Comparison of ENCODE assay signal across 8 cellular contexts in the genomic region with DNA sequence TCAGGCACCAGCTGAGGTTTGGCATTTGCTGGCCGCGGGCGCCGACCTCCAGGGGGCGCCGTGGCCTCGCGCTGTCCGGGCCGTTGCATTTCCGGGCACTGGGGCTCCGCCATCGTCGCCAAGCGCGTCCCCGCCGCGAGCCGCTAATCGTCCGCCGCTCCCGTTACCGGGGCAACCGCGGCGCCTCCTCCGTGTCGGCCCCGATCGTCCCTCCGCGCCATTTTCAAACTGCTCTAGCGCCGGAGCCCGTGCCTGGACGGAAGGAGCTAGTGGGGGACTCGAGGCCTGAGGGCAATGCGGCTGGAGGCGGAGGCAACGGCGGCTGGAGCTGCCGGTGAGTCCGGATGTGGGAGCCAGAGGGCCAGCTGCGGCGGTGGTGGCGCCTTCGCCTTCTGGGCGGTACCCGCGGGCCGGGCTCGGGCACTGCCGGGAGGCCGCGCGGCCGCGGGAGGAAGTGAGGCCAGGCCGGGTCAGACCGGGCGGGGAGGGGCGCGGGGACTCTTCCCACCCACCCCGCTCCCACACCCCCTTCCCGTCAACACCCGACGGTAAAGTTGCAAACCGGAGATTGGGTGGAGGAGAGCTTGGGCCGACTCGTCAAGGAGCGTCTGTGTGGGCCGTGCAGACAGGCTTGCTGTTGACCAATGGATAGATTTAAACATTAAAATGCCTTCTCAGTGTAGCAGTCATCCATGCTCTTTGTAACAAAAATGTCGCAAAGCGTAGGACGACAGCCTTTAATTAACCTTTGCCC. TPM values are rescaled to one million over a fixed set of nuclear protein-coding genes. Genes with fewer than 3 reads are reported as not detected.
DNase-seq lines count a peak whose midpoint lies in the region; ATAC-seq and TF ChIP-seq lines count a peak whose summit lies in the region.

A gene with protein sequence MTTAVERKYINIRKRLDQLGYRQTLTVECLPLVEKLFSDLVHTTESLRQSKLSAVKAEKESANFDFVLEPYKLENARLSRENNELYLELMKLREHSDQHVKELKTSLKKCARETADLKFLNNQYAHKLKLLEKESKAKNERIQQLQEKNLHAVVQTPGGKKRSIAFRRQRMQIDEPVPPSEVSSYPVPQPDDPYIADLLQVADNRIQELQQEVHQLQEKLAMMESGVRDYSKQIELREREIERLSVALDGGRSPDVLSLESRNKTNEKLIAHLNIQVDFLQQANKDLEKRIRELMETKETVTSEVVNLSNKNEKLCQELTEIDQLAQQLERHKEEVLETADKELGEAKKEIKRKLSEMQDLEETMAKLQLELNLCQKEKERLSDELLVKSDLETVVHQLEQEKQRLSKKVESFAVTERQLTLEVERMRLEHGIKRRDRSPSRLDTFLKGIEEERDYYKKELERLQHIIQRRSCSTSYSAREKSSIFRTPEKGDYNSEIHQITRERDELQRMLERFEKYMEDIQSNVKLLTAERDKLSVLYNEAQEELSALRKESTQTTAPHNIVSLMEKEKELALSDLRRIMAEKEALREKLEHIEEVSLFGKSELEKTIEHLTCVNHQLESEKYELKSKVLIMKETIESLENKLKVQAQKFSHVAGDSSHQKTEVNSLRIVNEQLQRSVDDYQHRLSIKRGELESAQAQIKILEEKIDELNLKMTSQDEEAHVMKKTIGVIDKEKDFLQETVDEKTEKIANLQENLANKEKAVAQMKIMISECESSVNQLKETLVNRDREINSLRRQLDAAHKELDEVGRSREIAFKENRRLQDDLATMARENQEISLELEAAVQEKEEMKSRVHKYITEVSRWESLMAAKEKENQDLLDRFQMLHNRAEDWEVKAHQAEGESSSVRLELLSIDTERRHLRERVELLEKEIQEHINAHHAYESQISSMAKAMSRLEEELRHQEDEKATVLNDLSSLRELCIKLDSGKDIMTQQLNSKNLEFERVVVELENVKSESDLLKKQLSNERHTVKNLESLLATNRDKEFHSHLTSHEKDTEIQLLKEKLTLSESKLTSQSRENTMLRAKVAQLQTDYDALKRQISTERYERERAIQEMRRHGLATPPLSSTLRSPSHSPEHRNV (plus strand): TSS at position 220 of the 754 bp plus-strand sequence. CDS start 3,186 bp downstream, outside the sequence.

- no peaks in the 10 kb centered on the region for H3K27me3 ChIP-seq in HL-60 (ENCODE audit: insufficient read depth, poor library complexity, severe bottlenecking)
- no peaks in the 10 kb centered on the region for H3K27me3 ChIP-seq in dorsolateral prefrontal cortex

- TF ChIP-seq CTCF in HL-60 (IDR thresholded peaks at IDR 0.05; ENCODE audit: insufficient read depth, low read length) (peak; percentile 86), dorsolateral prefrontal cortex (IDR thresholded peaks at IDR 0.05 in 54 of 56, conservative IDR thresholded peaks at IDR 0.05 in 2 of 56; ENCODE audit: low read depth in 1 of 56, partially characterized antibody in 56 of 56) (peak; percentile 86 to 100 (median 97)), lower leg skin (IDR thresholded peaks at IDR 0.05) (no peak)

- POLR2A ChIA-PET in activated CD4-positive, alpha-beta memory T cell treated with anti-CD3 and anti-CD28 coated beads for 36 hours (lab: Charles Lee), result interaction anchor here (1.0 to 3.4 kb wide), 5 partner anchors 84 to 1029 kb away, joined by 3 to 25 read pairs (median 4); a partner anchor contains a TSS

- peak; percentile 60 for ATAC-seq in GM19463 (IDR thresholded peaks at IDR 0.05; ENCODE audit: unreplicated experiment)

- H3K27me3 Mint-ChIP-seq in activated CD4-positive, alpha-beta memory T cell treated with anti-CD3 and anti-CD28 coated beads for 36 hours, result no peaks in the 10 kb centered on the region

- intact Hi-C loops in activated CD4-positive, alpha-beta memory T cell treated with anti-CD3 and anti-CD28 coated beads for 36 hours (cut with micrococcal nuclease), result loop anchor here (1.0 to 10.0 kb wide), 15 partner anchors 42 to 1030 kb away; a partner anchor contains a TSS
- intact Hi-C loops in dorsolateral prefrontal cortex (cut with DNase I) (loop anchor here (1.0 to 10.0 kb wide), 7 partner anchors 92 to 1036 kb away; a partner anchor contains a TSS), lower leg skin (cut with DNase I; ENCODE audit: low total_unique reads) (no loop called here)

- H3K27ac ChIP-seq in HL-60 (replicated peaks) (peak within 1 kb of the TSS; percentile 97), dorsolateral prefrontal cortex (peak within 1 kb of the TSS; percentile 10 to 93 (median 80))

- peaks cover 35% of the 10 kb centered on the region for H3K4me1 Mint-ChIP-seq in activated CD4-positive, alpha-beta memory T cell treated with anti-CD3 and anti-CD28 coated beads for 36 hours (ENCODE audit: low read depth)

- H3K9me3 Mint-ChIP-seq in activated CD4-positive, alpha-beta memory T cell treated with anti-CD3 and anti-CD28 coated beads for 36 hours, result peaks cover 7% of the 10 kb centered on the region

- 0 to 1% methylated on average over 62 to 69 of the region's 77 CpGs for WGBS in lower leg skin, 2 donors

- H3K4me3 Mint-ChIP-seq in activated CD4-positive, alpha-beta memory T cell treated with anti-CD3 and anti-CD28 coated beads for 36 hours, result peak within 1 kb of the TSS; percentile 80

- peaks cover 18% of the 10 kb centered on the region for H3K36me3 Mint-ChIP-seq in activated CD4-positive, alpha-beta memory T cell treated with anti-CD3 and anti-CD28 coated beads for 36 hours

- TF ChIP-seq POLR2A in lower leg skin (IDR thresholded peaks at IDR 0.05), result no peak

- peak within 1 kb of the TSS; percentile 67 for H3K4me3 ChIP-seq in HL-60 (replicated peaks; ENCODE audit: insufficient read depth, low read length)
- peak within 1 kb of the TSS; percentile 59 to 97 (median 85) for H3K4me3 ChIP-seq in dorsolateral prefrontal cortex
- H3K4me3 ChIP-seq in lower leg skin (ENCODE audit: low read depth, poor library complexity, severe bottlenecking), result peak within 1 kb of the TSS; percentile 70

- CTCF ChIA-PET in activated CD4-positive, alpha-beta memory T cell treated with anti-CD3 and anti-CD28 coated beads for 36 hours (lab: Charles Lee), result interaction anchor here (0.6 to 2.9 kb wide), 27 partner anchors 9 to 604 kb away, joined by 3 to 17 read pairs (median 4); a partner anchor contains a TSS

- H3K27ac Mint-ChIP-seq in activated CD4-positive, alpha-beta memory T cell treated with anti-CD3 and anti-CD28 coated beads for 36 hours, result peak within 1 kb of the TSS; percentile 91

- DNase-seq in CMK (ENCODE audit: low read depth) (peak; percentile 64), HL-60 (ENCODE audit: low read depth in 1 of 2, low spot score in 1 of 2) (peak; percentile 64 to 93), NCI-H82 treated with DMSO at 0.1 percent for 48 hours (lab: John Stamatoyannopoulos, UW; ENCODE audit: unreplicated experiment) (peak; percentile 62), dorsolateral prefrontal cortex (peak; percentile 80 to 95 (median 90)), lower leg skin (ENCODE audit: low spot score in 2 of 2) (peak; percentile 85 to 98)
- DNase-seq in activated CD4-positive, alpha-beta memory T cell treated with anti-CD3 and anti-CD28 coated beads for 36 hours, result peak; percentile 96
- peak; percentile 86 to 88 for DNase-seq in stimulated activated CD4-positive, alpha-beta T cell treated with anti-CD3 and anti-CD28 coated beads, Interleukin-4, amount 100 ng/mL, for 4 hours

RNA-seq across cellular contexts. Expression of the gene that starts here (rescaled TPM):
- total RNA-seq in activated CD4-positive, alpha-beta memory T cell treated with anti-CD3 and anti-CD28 coated beads for 36 hours, result 10 to 100 TPM; 15.5 to 16.8 TPM
- total RNA-seq in dorsolateral prefrontal cortex, result 10 to 100 TPM in 2 of 120 experiments, 1 to 10 TPM in 118; 3.8 to 10.7 (median 6.2) TPM
- 1 to 10 TPM; 3.5 to 5.3 (median 3.7) TPM for total RNA-seq in lower leg skin

Comparison
In these comparisons a context has a peak if more than half of its experiments do, and no peak if none do; other contexts are left out.
1. Peak in every context shown above with its lines: DNase-seq, ATAC-seq, H3K4me3 ChIP-seq and H3K27ac ChIP-seq.
2. CTCF ChIP-seq: peak in HL-60 (single experiment) and dorsolateral prefrontal cortex (56 of 56); none in lower leg skin (0 of 3).